In the genomic region with DNA sequence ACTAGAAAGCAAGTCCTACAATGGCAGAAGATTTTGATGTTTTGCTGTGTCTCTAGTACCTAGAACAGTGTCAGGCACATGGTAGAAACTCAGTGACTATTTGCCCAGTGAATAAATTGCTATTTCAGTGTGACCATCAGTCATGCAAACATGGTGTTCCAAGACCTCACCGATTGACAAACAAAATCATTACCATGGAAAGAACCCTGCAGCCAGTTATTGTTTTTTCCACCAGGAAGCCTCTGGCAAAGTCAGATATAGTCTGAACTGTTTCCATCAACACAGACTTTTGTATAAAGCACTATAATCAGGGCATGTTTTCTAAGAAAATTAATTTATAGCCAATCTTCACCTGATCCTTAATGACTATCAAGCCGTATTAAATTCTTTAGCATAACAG, we compare ENCODE assay signal across 34 cellular contexts.
"Had no signal": no experiment of that assay in that cellular context is flagged by ENCODE, and none has a peak within 500 bp of the region (broad histone marks: within the 10 kb centered on the region; RNA-seq: fewer than 3 reads in every experiment).

No MANE protein-coding gene starts in this region.

- H3K9me3 ChIP-seq: adrenal gland, body of pancreas, breast epithelium had no signal

- H3K27me3 Mint-ChIP-seq: activated CD4-positive, alpha-beta memory T cell treated with anti-CD3 and anti-CD28 coated beads for 36 hours; activated CD8-positive, alpha-beta T cell treated with anti-CD3 and anti-CD28 coated beads for 36 hours had no signal

- H3K27ac ChIP-seq: adrenal gland, body of pancreas, brain microvascular endothelial cell, breast epithelium, VCaP had no signal

- H3K4me1 Mint-ChIP-seq: activated B cell treated with CpG ODN at 0.5 μM for 24 hours; activated T-helper 17 cell treated with anti-CD3 and anti-CD28 coated beads, Interleukin-2, amount 50 U/mL, for 72 hours had no signal

- H3K36me3 Mint-ChIP-seq: activated CD4-positive, alpha-beta memory T cell treated with anti-CD3 and anti-CD28 coated beads for 36 hours; activated naive CD4-positive, alpha-beta T cell treated with anti-CD3 and anti-CD28 coated beads, Interleukin-2, amount 50 U/mL, for 72 hours; activated naive CD8-positive, alpha-beta T cell treated with anti-CD3 and anti-CD28 coated beads for 36 hours had no signal

- H3K27ac Mint-ChIP-seq: activated B cell treated with CpG ODN at 0.5 μM for 24 hours; activated CD4-positive, alpha-beta memory T cell treated with anti-CD3 and anti-CD28 coated beads for 36 hours; activated CD4-positive, alpha-beta T cell treated with anti-CD3 and anti-CD28 coated beads, Interleukin-2, amount 10 ng/mL, durations not matched to agents 24 days and 14 days; activated CD8-positive, alpha-beta T cell treated with anti-CD3 and anti-CD28 coated beads for 36 hours; activated naive CD4-positive, alpha-beta T cell treated with anti-CD3 and anti-CD28 coated beads for 36 hours; activated naive CD4-positive, alpha-beta T cell treated with anti-CD3 and anti-CD28 coated beads, Interleukin-2, amount 50 U/mL, for 72 hours; activated naive CD8-positive, alpha-beta T cell treated with anti-CD3 and anti-CD28 coated beads for 36 hours; activated T-cell treated with anti-CD3 and anti-CD28 coated beads, Interleukin-2, amount 50 U/mL, for 24 hours; activated T-helper 17 cell treated with anti-CD3 and anti-CD28 coated beads, Interleukin-2, amount 50 U/mL, for 72 hours; T-helper 1 cell treated with Interleukin-12 subunit alpha and Interleukin-12 subunit beta and Interleukin-4 antibody, amounts not matched to agents 30 μg/mL and 1 μg/mL, for 36 hours; T-helper 2 cell treated with Interferon-gamma antibody and Interleukin-4, amounts not matched to agents 5 μg/mL and 100 μg/mL, for 36 hours had no signal

- H3K27me3 ChIP-seq: body of pancreas, brain microvascular endothelial cell, breast epithelium had no signal

- H3K4me3 Mint-ChIP-seq: activated B cell treated with CpG ODN at 0.5 μM for 24 hours; activated CD4-positive, alpha-beta memory T cell treated with anti-CD3 and anti-CD28 coated beads for 36 hours; activated CD4-positive, alpha-beta T cell treated with anti-CD3 and anti-CD28 coated beads, Interleukin-2, amount 10 ng/mL, durations not matched to agents 24 days and 14 days; activated CD8-positive, alpha-beta T cell treated with anti-CD3 and anti-CD28 coated beads for 36 hours; activated naive CD4-positive, alpha-beta T cell treated with anti-CD3 and anti-CD28 coated beads for 36 hours; activated naive CD8-positive, alpha-beta T cell treated with anti-CD3 and anti-CD28 coated beads for 36 hours; activated T-cell treated with anti-CD3 and anti-CD28 coated beads, Interleukin-2, amount 50 U/mL, for 24 hours; activated T-helper 17 cell treated with anti-CD3 and anti-CD28 coated beads, Interleukin-2, amount 50 U/mL, for 72 hours; T-helper 1 cell treated with Interleukin-12 subunit alpha and Interleukin-12 subunit beta and Interleukin-4 antibody, amounts not matched to agents 30 μg/mL and 1 μg/mL, for 36 hours; T-helper 2 cell treated with Interferon-gamma antibody and Interleukin-4, amounts not matched to agents 5 μg/mL and 100 μg/mL, for 36 hours had no signal

- H3K4me1 ChIP-seq: adrenal gland, body of pancreas, breast epithelium had no signal

- H3K4me3 ChIP-seq: adrenal gland, body of pancreas, breast epithelium had no signal

- DNase-seq: activated B cell treated with CpG ODN at 0.5 μM for 24 hours; activated CD4-positive, alpha-beta memory T cell treated with anti-CD3 and anti-CD28 coated beads for 36 hours; activated CD4-positive, alpha-beta T cell treated with anti-CD3 and anti-CD28 coated beads for 4 hours; activated CD4-positive, alpha-beta T cell treated with anti-CD3 and anti-CD28 coated beads, Interleukin-2, amount 10 ng/mL, durations not matched to agents 24 days and 14 days; activated CD4-positive, alpha-beta T cell treated with anti-CD3 and anti-CD28 coated beads, Interleukin-2, amount 50 U/mL, for 1 hour; activated CD4-positive, alpha-beta T cell treated with anti-CD3 and anti-CD28 coated beads, Interleukin-2, amount 50 U/mL, for 4 hours; activated CD4-positive, CD25-positive, alpha-beta regulatory T cell treated with anti-CD3 and anti-CD28 coated beads, Interleukin-2, amount 50 U/mL, for 72 hours; activated CD8-positive, alpha-beta memory T cell treated with anti-CD3 and anti-CD28 coated beads, Interleukin-2, amount 50 U/mL, for 4 hours; activated CD8-positive, alpha-beta T cell treated with anti-CD3 and anti-CD28 coated beads for 36 hours; activated effector memory CD4-positive, alpha-beta T cell treated with anti-CD3 and anti-CD28 coated beads, Interleukin-2, amount 50 U/mL, for 16 hours; activated gamma-delta T cell treated with Interleukin-2 at 50 U/mL for 16 hours; activated naive CD4-positive, alpha-beta T cell; activated naive CD4-positive, alpha-beta T cell treated with anti-CD3 and anti-CD28 coated beads for 36 hours; activated naive CD4-positive, alpha-beta T cell treated with anti-CD3 and anti-CD28 coated beads, Interleukin-2, amount 50 U/mL, for 16 hours; activated naive CD8-positive, alpha-beta T cell treated with anti-CD3 and anti-CD28 coated beads for 36 hours; activated T-cell treated with anti-CD3 and anti-CD28 coated beads for 4 hours; activated T-cell treated with anti-CD3 and anti-CD28 coated beads, Interleukin-2, amount 50 U/mL, for 24 hours; activated T-cell treated with anti-CD3 and anti-CD28 coated beads, Interleukin-2, amount 50 U/mL, for 48 hours; adrenal gland; amniotic stem cell; aorta; body of pancreas; brain microvascular endothelial cell; central memory CD4-positive, alpha-beta T cell; SW 1271; T-helper 1 cell; T-helper 2 cell; T-helper 9 cell had no signal

- H3K9me3 Mint-ChIP-seq: activated B cell treated with CpG ODN at 0.5 μM for 24 hours; activated CD4-positive, alpha-beta memory T cell treated with anti-CD3 and anti-CD28 coated beads for 36 hours; activated CD4-positive, alpha-beta T cell treated with anti-CD3 and anti-CD28 coated beads, Interleukin-2, amount 10 ng/mL, durations not matched to agents 24 days and 14 days; activated CD8-positive, alpha-beta T cell treated with anti-CD3 and anti-CD28 coated beads for 36 hours; activated naive CD4-positive, alpha-beta T cell treated with anti-CD3 and anti-CD28 coated beads for 36 hours; activated naive CD8-positive, alpha-beta T cell treated with anti-CD3 and anti-CD28 coated beads for 36 hours; activated T-cell treated with anti-CD3 and anti-CD28 coated beads, Interleukin-2, amount 50 U/mL, for 24 hours; T-helper 1 cell treated with Interleukin-12 subunit alpha and Interleukin-12 subunit beta and Interleukin-4 antibody, amounts not matched to agents 30 μg/mL and 1 μg/mL, for 36 hours; T-helper 2 cell treated with Interferon-gamma antibody and Interleukin-4, amounts not matched to agents 5 μg/mL and 100 μg/mL, for 36 hours had no signal

- H3K36me3 ChIP-seq: adrenal gland, brain microvascular endothelial cell, breast epithelium had no signal

- ATAC-seq: activated CD8-positive, alpha-beta T cell treated with anti-CD3 and anti-CD28 coated beads for 36 hours; activated naive CD4-positive, alpha-beta T cell treated with anti-CD3 and anti-CD28 coated beads, Interleukin-2, amount 50 U/mL, for 72 hours; activated T-helper 17 cell treated with anti-CD3 and anti-CD28 coated beads, Interleukin-2, amount 50 U/mL, for 72 hours; body of pancreas had no signal
